In the genomic region with DNA sequence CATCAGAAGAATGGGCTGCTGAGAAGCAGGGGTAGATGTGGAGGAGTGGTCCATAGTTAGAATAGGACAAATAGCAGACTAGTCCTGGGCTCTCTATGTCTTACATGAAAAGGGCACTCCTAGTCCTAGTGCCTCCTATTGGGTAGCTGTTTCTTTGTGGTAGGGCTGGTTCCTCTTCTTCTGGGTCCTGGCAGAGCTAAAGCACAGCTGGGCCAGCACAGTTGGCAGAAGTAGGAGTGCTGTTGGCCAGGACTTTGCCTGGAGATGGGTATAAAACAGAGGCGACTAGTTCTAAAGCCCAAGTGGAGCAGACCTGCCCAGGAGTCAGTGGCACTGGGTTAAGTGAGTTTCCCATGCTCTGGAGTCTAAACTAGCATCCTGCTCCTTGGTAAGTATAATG, we compare ENCODE assay signal across 27 cellular contexts.
"Had no signal": no experiment of that assay in that cellular context is flagged by ENCODE, and none has a peak within 500 bp of the region (broad histone marks: within the 10 kb centered on the region; RNA-seq: fewer than 3 reads in every experiment).

No MANE protein-coding gene starts in this region.

- DNase-seq: activated CD4-positive, alpha-beta T cell treated with anti-CD3 and anti-CD28 coated beads for 48 hours; activated CD4-positive, alpha-beta T cell treated with anti-CD3 and anti-CD28 coated beads, Interleukin-2, amount 50 U/mL, for 4 hours; activated CD4-positive, CD25-positive, alpha-beta regulatory T cell treated with anti-CD3 and anti-CD28 coated beads, Interleukin-2, amount 50 U/mL, for 72 hours; activated CD8-positive, alpha-beta memory T cell treated with anti-CD3 and anti-CD28 coated beads, Interleukin-2, amount 50 U/mL, for 48 hours; activated CD8-positive, alpha-beta T cell treated with anti-CD3 and anti-CD28 coated beads, Interleukin-2, amount 10 ng/mL, durations not matched to agents 7 days and 5 days; activated effector memory CD4-positive, alpha-beta T cell treated with Interleukin-2 at 50 U/mL for 16 hours; activated naive CD4-positive, alpha-beta T cell; activated T-cell treated with anti-CD3 and anti-CD28 coated beads, Interleukin-2, amount 50 U/mL, for 1 hour; aorta; IMR-90; KBM-7; NCI-H1092 treated with DMSO at 0.1 percent for 48 hours; NCI-H1417 treated with DMSO at 0.1 percent for 48 hours; NCI-H1694; NCI-H2029 treated with DMSO at 0.1 percent for 48 hours; NCI-H345; NCI-H510A; NCI-H526 treated with DMSO at 0.1 percent for 48 hours; NCI-H82; NK-92 treated with Interleukin-12 subunit alpha and Interleukin-12 subunit beta, amount 100 ng/mL, for 24 hours; Peyer's patch; SHP77 treated with DMSO at 0.1 percent for 48 hours had no signal

- H3K4me1 Mint-ChIP-seq: activated naive CD4-positive, alpha-beta T cell treated with anti-CD3 and anti-CD28 coated beads, Interleukin-2, amount 50 U/mL, for 24 hours had no signal

- H3K27ac ChIP-seq: Peyer's patch, RWPE1 had no signal

- H3K27me3 ChIP-seq: Peyer's patch had no signal

- H3K27ac Mint-ChIP-seq: activated CD8-positive, alpha-beta T cell treated with anti-CD3 and anti-CD28 coated beads, Interleukin-2, amount 10 ng/mL, durations not matched to agents 7 days and 5 days; activated naive CD4-positive, alpha-beta T cell treated with anti-CD3 and anti-CD28 coated beads, Interleukin-2, amount 50 U/mL, for 24 hours; activated T-helper 1 cell treated with anti-CD3 and anti-CD28 coated beads, Interleukin-12 subunit alpha, Interleukin-12 subunit beta, Interleukin-2, Interleukin-4 antibody, amounts not matched to agents 30 ng/mL and 10 ng/mL and 1 ng/mL, durations not matched to agents 14 hours and 24 hours and 36 hours; T-helper 1 cell treated with Interleukin-12 subunit alpha and Interleukin-12 subunit beta and Interleukin-4 antibody, amounts not matched to agents 30 μg/mL and 1 μg/mL, for 36 hours; WTC11 had no signal

- ATAC-seq: activated CD8-positive, alpha-beta T cell treated with anti-CD3 and anti-CD28 coated beads, Interleukin-2, amount 10 ng/mL, durations not matched to agents 7 days and 5 days; WTC11 had no signal

- H3K9me3 ChIP-seq: Peyer's patch had no signal

- H3K4me3 ChIP-seq: Peyer's patch had no signal

- H3K4me3 Mint-ChIP-seq: activated CD8-positive, alpha-beta T cell treated with anti-CD3 and anti-CD28 coated beads, Interleukin-2, amount 10 ng/mL, durations not matched to agents 7 days and 5 days; activated naive CD4-positive, alpha-beta T cell treated with anti-CD3 and anti-CD28 coated beads, Interleukin-2, amount 50 U/mL, for 24 hours; activated T-helper 1 cell treated with anti-CD3 and anti-CD28 coated beads, Interleukin-12 subunit alpha, Interleukin-12 subunit beta, Interleukin-2, Interleukin-4 antibody, amounts not matched to agents 30 ng/mL and 10 ng/mL and 1 ng/mL, durations not matched to agents 14 hours and 24 hours and 36 hours; T-helper 1 cell treated with Interleukin-12 subunit alpha and Interleukin-12 subunit beta and Interleukin-4 antibody, amounts not matched to agents 30 μg/mL and 1 μg/mL, for 36 hours; WTC11 had no signal

- H3K9me3 Mint-ChIP-seq: activated naive CD4-positive, alpha-beta T cell treated with anti-CD3 and anti-CD28 coated beads, Interleukin-2, amount 50 U/mL, for 24 hours; activated T-helper 1 cell treated with anti-CD3 and anti-CD28 coated beads, Interleukin-12 subunit alpha, Interleukin-12 subunit beta, Interleukin-2, Interleukin-4 antibody, amounts not matched to agents 30 ng/mL and 10 ng/mL and 1 ng/mL, durations not matched to agents 14 hours and 24 hours and 36 hours; T-helper 1 cell treated with Interleukin-12 subunit alpha and Interleukin-12 subunit beta and Interleukin-4 antibody, amounts not matched to agents 30 μg/mL and 1 μg/mL, for 36 hours had no signal
